Comparison of ENCODE assay signal across 8 cellular contexts in the genomic region with DNA sequence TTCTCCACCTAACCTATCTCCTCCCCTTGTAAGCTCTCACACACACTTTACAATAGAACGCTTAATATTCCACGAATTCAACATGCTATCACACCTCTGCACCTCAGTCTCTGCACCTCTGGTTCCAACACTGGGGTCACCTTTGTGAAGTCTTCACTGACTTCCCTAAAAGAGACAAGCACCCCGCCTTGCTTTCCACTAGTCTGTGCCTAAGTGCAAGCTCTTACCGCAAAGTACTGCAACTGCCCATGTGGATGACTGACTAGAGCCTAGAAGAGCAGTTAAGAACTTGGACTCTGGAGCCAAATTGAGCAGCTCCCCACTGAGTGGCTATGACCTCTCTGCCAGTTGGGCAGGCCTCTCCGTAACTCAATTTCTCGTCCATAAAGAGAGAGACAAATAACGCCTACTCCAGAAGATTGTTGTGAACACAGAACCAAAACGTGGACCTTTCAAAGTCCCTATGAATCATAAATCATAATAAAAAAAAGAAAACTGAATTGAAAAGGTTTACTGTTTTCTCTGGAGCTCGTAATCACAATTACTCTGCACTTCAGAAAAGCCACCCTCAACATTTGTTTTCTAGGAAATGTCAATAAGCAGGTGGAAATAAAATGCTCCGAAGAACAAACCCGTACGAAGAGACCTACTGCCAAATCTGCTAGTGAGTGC. TPM values are rescaled to one million over a fixed set of nuclear protein-coding genes. Genes with fewer than 3 reads are reported as not detected.
DNase-seq lines count a peak whose midpoint lies in the region; ATAC-seq, FAIRE-seq and TF ChIP-seq lines count a peak whose summit lies in the region.

No MANE protein-coding gene starts in this region.

- intact Hi-C loops in endothelial cell of umbilical vein (cut with micrococcal nuclease) = loop anchor here (2.0 to 5.0 kb wide), 2 partner anchors 17 to 94 kb away; no protein-coding TSS in a partner anchor

- H4K20me1 ChIP-seq in endothelial cell of umbilical vein (replicated peaks; ENCODE audit: control insufficient read depth, extremely low read depth, insufficient read depth, low read length) = no peaks in the 10 kb centered on the region

- POLR2A ChIA-PET in AG04450 (lab: Yijun Ruan, JAX) = no interaction called here
- POLR2A ChIA-PET in endothelial cell of umbilical vein (lab: Charles Lee) = no interaction called here

- H2AFZ ChIP-seq in endothelial cell of umbilical vein (ENCODE audit: low read depth, low read length) = no peak overlapping the region

- H3K4me2 ChIP-seq in endothelial cell of umbilical vein (ENCODE audit: insufficient read depth, low read length) = peak overlapping the region; percentile 58

- no peaks in the 10 kb centered on the region for H3K9me1 ChIP-seq in endothelial cell of umbilical vein (replicated peaks; ENCODE audit: control insufficient read depth, extremely low read depth, insufficient read depth, low read length)

- DNase-seq in AG04450 (ENCODE audit: low read depth, low spot score) (no peak), SJSA1 (ENCODE audit: low read depth in 1 of 2, low spot score in 2 of 2) (no peak), endothelial cell of umbilical vein (ENCODE audit: low read depth, low spot score) (peak; percentile 40), occipital lobe (lab: John Stamatoyannopoulos, UW) (no peak)
- DNase-seq in stimulated activated naive CD4-positive, alpha-beta T cell treated with Interleukin-2 at 50 U/mL for 16 hours (lab: John Stamatoyannopoulos, UW) = no peak
- no peak for DNase-seq in effector CD8-positive, alpha-beta T cell (lab: John Stamatoyannopoulos, UW)

- H3K9me3 ChIP-seq in AG04450 (ENCODE audit: control insufficient read depth, insufficient read depth, low read length) (no peaks in the 10 kb centered on the region; the same call in 1 of the 2 replicates), SJSA1 (replicated peaks) (no peaks in the 10 kb centered on the region), endothelial cell of umbilical vein (replicated peaks; ENCODE audit: control insufficient read depth, insufficient read depth, low read length) (no peaks in the 10 kb centered on the region), mucosa of rectum (ENCODE audit: control insufficient read depth in 2 of 2, low read length in 2 of 2) (no peaks in the 10 kb centered on the region)

- peaks cover 8% of the 10 kb centered on the region; the same call in 1 of the 2 replicates for H3K36me3 ChIP-seq in SJSA1
- no peaks in the 10 kb centered on the region for H3K36me3 ChIP-seq in endothelial cell of umbilical vein (ENCODE audit: control insufficient read depth in 2 of 2, extremely low read depth in 1 of 2, insufficient read depth in 2 of 2, low read length in 2 of 2)
- peaks cover 0 to 6% of the 10 kb centered on the region in 2 donors for H3K36me3 ChIP-seq in mucosa of rectum (ENCODE audit: control insufficient read depth in 2 of 2, insufficient read depth in 2 of 2, low read length in 2 of 2)

- TF ChIP-seq POLR2A in endothelial cell of umbilical vein (IDR thresholded peaks at IDR 0.05; ENCODE audit: low read depth, low read length) = no peak

- H3K27ac ChIP-seq in AG04450 (ENCODE audit: low read depth, low read length) = no peak overlapping the region
- H3K27ac ChIP-seq in SJSA1 = no peak overlapping the region
- no peak overlapping the region for H3K27ac ChIP-seq in endothelial cell of umbilical vein (ENCODE audit: insufficient read depth, low read depth, low read length)
- peak overlapping the region; percentile 98 for H3K27ac ChIP-seq in mucosa of rectum (ENCODE audit: low read depth in 2 of 2, low read length in 2 of 2)

- H3K9ac ChIP-seq in endothelial cell of umbilical vein (replicated peaks; ENCODE audit: extremely low read depth, insufficient read depth, low read length) (peak overlapping the region; percentile 69), mucosa of rectum (ENCODE audit: low read depth in 1 of 2, low read length in 2 of 2) (peak overlapping the region; percentile 94 to 99)

- TF ChIP-seq CTCF in AG04450 (IDR thresholded peaks at IDR 0.05; ENCODE audit: low read depth, low read length) (no peak), endothelial cell of umbilical vein (IDR thresholded peaks at IDR 0.05; ENCODE audit: extremely low read depth in 1 of 2, insufficient read depth in 1 of 2, low read depth in 1 of 2, low read length in 2 of 2) (no peak)

- BruUV-seq in endothelial cell of umbilical vein (replicated peaks; lab: Mats Ljungman, UMichigan) = no TSS peak

- ATAC-seq in GM21515 (IDR thresholded peaks at IDR 0.05; ENCODE audit: unreplicated experiment) = peak; percentile 26

- H3K79me2 ChIP-seq in endothelial cell of umbilical vein (ENCODE audit: control insufficient read depth, insufficient read depth, low read length) = peaks cover 40% of the 10 kb centered on the region

- dilution Hi-C loops in endothelial cell of umbilical vein (cut with MboI; ENCODE audit: extremely low pct_ligation_motif_present, low sequenced_read_pairs) = no loop called here

- H3K4me1 ChIP-seq in SJSA1 (replicated peaks) (peaks cover 18% of the 10 kb centered on the region), endothelial cell of umbilical vein (ENCODE audit: control insufficient read depth, extremely low read depth, insufficient read depth, low read length) (peaks cover 39% of the 10 kb centered on the region), mucosa of rectum (ENCODE audit: control insufficient read depth in 2 of 2, insufficient read depth in 2 of 2, low read length in 2 of 2) (peaks cover 16 to 30% of the 10 kb centered on the region in 2 donors)

- CTCF ChIA-PET in AG04450 (lab: Charles Lee) (interaction anchor here (1.5 kb wide), 1 partner anchor 96 kb away, joined by 6 read pairs; no protein-coding TSS in a partner anchor), endothelial cell of umbilical vein (lab: Charles Lee) (interaction anchor here (1.0 to 1.1 kb wide), 2 partner anchors 54 to 96 kb away, joined by 3 to 9 read pairs; no protein-coding TSS in a partner anchor)

- peak overlapping the region; percentile 96 for H3K4me3 ChIP-seq in AG04450 (ENCODE audit: low read depth, low read length)
- H3K4me3 ChIP-seq in SJSA1 = peak overlapping the region; percentile 81
- peak overlapping the region; percentile 9 to 85 (median 73) for H3K4me3 ChIP-seq in endothelial cell of umbilical vein (replicated peaks in 1 of 3; ENCODE audit: insufficient read depth in 1 of 3, low read depth in 1 of 3, low read length in 3 of 3)
- H3K4me3 ChIP-seq in mucosa of rectum (ENCODE audit: low read length in 2 of 2) = peak overlapping the region; percentile 93 to 99

- H3K27me3 ChIP-seq in AG04450 (ENCODE audit: control insufficient read depth, insufficient read depth, low read length) (no peaks in the 10 kb centered on the region), SJSA1 (replicated peaks) (no peaks in the 10 kb centered on the region), endothelial cell of umbilical vein (ENCODE audit: control insufficient read depth in 2 of 2, insufficient read depth in 2 of 2, low read length in 2 of 2) (no peaks in the 10 kb centered on the region), mucosa of rectum (ENCODE audit: control insufficient read depth in 2 of 2, insufficient read depth in 2 of 2, low read length in 2 of 2) (no peaks in the 10 kb centered on the region)

- FAIRE-seq in endothelial cell of umbilical vein (lab: Jason Lieb, UNC) = peak; percentile 15

TF ChIP-seq in endothelial cell of umbilical vein, 7 proteins besides CTCF, POLR2A, EP300 and RAD21:
- TF ChIP-seq, protein P1, sequence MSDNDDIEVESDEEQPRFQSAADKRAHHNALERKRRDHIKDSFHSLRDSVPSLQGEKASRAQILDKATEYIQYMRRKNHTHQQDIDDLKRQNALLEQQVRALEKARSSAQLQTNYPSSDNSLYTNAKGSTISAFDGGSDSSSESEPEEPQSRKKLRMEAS (IDR thresholded peaks at IDR 0.05; ENCODE audit: insufficient read depth, insufficient read length) = no peak
- TF ChIP-seq JUN (IDR thresholded peaks at IDR 0.05; ENCODE audit: borderline replicate concordance, insufficient read depth, insufficient read length, low read depth) (no peak), EZH2 (IDR thresholded peaks at IDR 0.05; ENCODE audit: borderline replicate concordance, low read depth, low read length, severe bottlenecking) (no peak)

RNA-seq across cellular contexts. Expression of a gene that starts 1.2 kb away (rescaled TPM):
- polyA plus RNA-seq in AG04450 (2011; rRNA removed) (28.4 and 36.3 TPM in 2 replicates), endothelial cell of umbilical vein (14.3 and 19.1 TPM in 2 replicates)
- polyA minus RNA-seq in AG04450 (2011; rRNA and poly(A)+ RNA removed) = 19.5 and 22.7 TPM in 2 replicates
- total RNA-seq in SJSA1 (2014; rRNA removed; shearing (Covaris generic)) = 73.6 and 94.4 TPM in 2 replicates
- total RNA-seq in endothelial cell of umbilical vein (27.5 and 31.2 TPM in 2 replicates), occipital lobe (72.5 TPM)
- polyA plus RNA-seq in endothelial cell of umbilical vein (2011; cell fraction: cytosol; rRNA removed) = 20.6 and 25.8 TPM in 2 replicates
- 26.0 and 33.4 TPM in 2 replicates for polyA plus RNA-seq in endothelial cell of umbilical vein (2011; cell fraction: nucleus; rRNA removed)
- 33.7 and 38.5 TPM in 2 replicates for polyA plus RNA-seq in endothelial cell of umbilical vein (2012)
- polyA minus RNA-seq in endothelial cell of umbilical vein = 71.0 and 77.5 TPM in 2 replicates
- polyA minus RNA-seq in endothelial cell of umbilical vein (2011; cell fraction: cytosol; rRNA and poly(A)+ RNA removed) = 10.3 TPM
- 39.0 and 43.9 TPM in 2 replicates for polyA minus RNA-seq in endothelial cell of umbilical vein (2011; cell fraction: nucleus; rRNA and poly(A)+ RNA removed)

RNA-seq across cellular contexts. Expression of a gene that starts 44.5 kb away (rescaled TPM):
- polyA plus RNA-seq in AG04450 (2011; rRNA removed) = not detected in 2 replicates
- not detected in 2 replicates for polyA minus RNA-seq in AG04450 (2011; rRNA and poly(A)+ RNA removed)
- not detected in 2 replicates for total RNA-seq in SJSA1 (2014; rRNA removed; shearing (Covaris generic))
- total RNA-seq in endothelial cell of umbilical vein = not detected in 2 replicates
- polyA plus RNA-seq in endothelial cell of umbilical vein = not detected in 2 replicates
- polyA plus RNA-seq in endothelial cell of umbilical vein (2011; cell fraction: cytosol; rRNA removed) = not detected in 2 replicates
- polyA plus RNA-seq in endothelial cell of umbilical vein (2011; cell fraction: nucleus; rRNA removed) = not detected in 2 replicates
- polyA plus RNA-seq in endothelial cell of umbilical vein (2012) = not detected in 2 replicates
- polyA minus RNA-seq in endothelial cell of umbilical vein = not detected in 2 replicates
- not detected for polyA minus RNA-seq in endothelial cell of umbilical vein (2011; cell fraction: cytosol; rRNA and poly(A)+ RNA removed)
- not detected in 2 replicates for polyA minus RNA-seq in endothelial cell of umbilical vein (2011; cell fraction: nucleus; rRNA and poly(A)+ RNA removed)
- not detected for total RNA-seq in occipital lobe

Comparison
In these comparisons a context has a peak if more than half of its experiments do, and no peak if none do; other contexts are left out.
1. H3K27ac ChIP-seq: peak in mucosa of rectum (2 of 2); none in AG04450 (single experiment), SJSA1 (single experiment) and endothelial cell of umbilical vein (single experiment).
2. Peak in every context shown above with its lines, with median percentiles within 50 percentile points of each other: H3K4me3 ChIP-seq.